ENCODE assay signal across 11 cellular contexts in the genomic region with DNA sequence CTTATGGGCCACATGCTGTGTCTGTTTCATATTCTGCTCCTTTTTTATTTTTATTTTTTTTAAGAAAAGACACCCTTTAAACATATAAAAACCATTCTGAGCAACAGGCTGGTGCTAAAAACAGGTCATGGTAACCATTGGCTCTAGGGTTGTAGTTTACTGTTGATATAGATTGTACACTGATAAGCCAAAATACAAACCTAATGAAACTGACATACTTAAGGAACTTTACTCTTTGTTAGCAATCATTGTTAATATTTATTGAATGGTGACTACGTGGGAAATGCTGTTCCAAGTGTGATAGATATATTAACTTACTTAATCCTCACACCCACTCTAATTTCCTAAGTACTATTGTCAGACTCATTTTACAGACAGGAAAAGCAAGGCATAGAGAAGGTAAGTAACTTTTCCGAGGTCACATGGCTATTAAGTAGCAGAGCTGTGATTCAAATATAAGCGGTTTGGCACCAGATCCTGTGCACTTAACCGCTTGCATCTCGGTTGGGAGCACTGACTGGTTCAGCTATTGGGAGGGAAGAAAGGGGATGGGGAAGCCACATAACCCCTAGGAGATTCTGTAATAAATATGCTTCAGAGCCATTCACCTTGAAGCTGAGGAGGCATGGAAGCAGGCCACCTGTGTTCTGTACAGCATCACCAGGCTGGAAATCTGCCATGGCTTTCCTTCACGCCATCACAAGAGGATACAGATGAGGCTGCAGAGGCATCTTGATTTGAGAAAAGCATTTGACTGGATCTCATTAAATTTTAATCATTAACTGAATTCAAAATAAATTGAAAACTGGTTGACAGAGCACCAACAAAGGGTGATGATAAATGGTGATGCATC. TPM values are rescaled to one million over a fixed set of nuclear protein-coding genes. Genes with fewer than 3 reads are reported as not detected.
DNase-seq lines count a peak whose midpoint lies in the region; ATAC-seq, FAIRE-seq and TF ChIP-seq lines count a peak whose summit lies in the region.
"Had no signal": no experiment of that assay in that cellular context is flagged by ENCODE, and none has a peak within 500 bp of the region (broad histone marks: within the 10 kb centered on the region; RNA-seq: fewer than 3 reads in every experiment).

No MANE protein-coding gene starts in this region.

- H3K79me2 ChIP-seq in astrocyte (ENCODE audit: insufficient read depth, low read length): peaks cover 42% of the 10 kb centered on the region

- no peak for TF ChIP-seq POLR2A in spleen (IDR thresholded peaks at IDR 0.05)

- no peaks in the 10 kb centered on the region for H3K9me3 Mint-ChIP-seq in astrocyte (ENCODE audit: unreplicated experiment)

- H3K4me3 Mint-ChIP-seq in astrocyte (ENCODE audit: unreplicated experiment): peak overlapping the region; percentile 13

- ATAC-seq in HG02870 (IDR thresholded peaks at IDR 0.05; ENCODE audit: unreplicated experiment): no peak

- H3K4me1 ChIP-seq in astrocyte (ENCODE audit: insufficient read depth, low read length): peaks cover 33% of the 10 kb centered on the region
- peaks cover 15 to 70% (median 43%) of the 10 kb centered on the region in 6 donors for H3K4me1 ChIP-seq in spleen

- no peak overlapping the region for H2AFZ ChIP-seq in astrocyte (ENCODE audit: low read depth, low read length)

- DNase-seq in DMS79 (lab: John Stamatoyannopoulos, UW): peak; percentile 84
- DNase-seq in astrocyte (ENCODE audit: low read depth): no peak
- peak; percentile 47 for DNase-seq in kidney tubule cell (ENCODE audit: low spot score)
- no peak for DNase-seq in spleen
- DNase-seq in NCI-H1105 (lab: John Stamatoyannopoulos, UW): no peak
- DNase-seq in epidermal melanocyte (ENCODE audit: insufficient read length, low spot score): no peak
- DNase-seq in activated CD8-positive, alpha-beta memory T cell treated with anti-CD3 and anti-CD28 coated beads for 24 hours: no peak
- DNase-seq: aorta; NCI-H510A treated with DMSO at 0.1 percent for 48 hours; stimulated activated CD4-positive, alpha-beta T cell treated with anti-CD3 and anti-CD28 coated beads, Interleukin-15, amount 100 ng/mL, for 24 hours had no signal

- no peak overlapping the region for H3K9ac ChIP-seq in astrocyte (ENCODE audit: low read length)

- H3K36me3 ChIP-seq in astrocyte (ENCODE audit: insufficient read depth, low read length): no peaks in the 10 kb centered on the region
- peaks cover 0 to 11% (median 0%) of the 10 kb centered on the region in 6 donors for H3K36me3 ChIP-seq in spleen

- peaks cover 10% of the 10 kb centered on the region for H3K36me3 Mint-ChIP-seq in astrocyte (ENCODE audit: low read depth, unreplicated experiment)

- H3K9me3 ChIP-seq in astrocyte (ENCODE audit: insufficient read depth, low read depth, low read length): no peaks in the 10 kb centered on the region
- H3K9me3 ChIP-seq in spleen: no peaks in the 10 kb centered on the region

- no peak overlapping the region for H3K27ac Mint-ChIP-seq in astrocyte (ENCODE audit: unreplicated experiment)

- TF ChIP-seq CTCF in astrocyte (IDR thresholded peaks at IDR 0.05; ENCODE audit: insufficient read depth, low read depth, low read length): no peak
- TF ChIP-seq CTCF in spleen (IDR thresholded peaks at IDR 0.05 in 8 of 11, conservative IDR thresholded peaks at IDR 0.05 in 3 of 11): no peak

- no peak for FAIRE-seq in astrocyte (lab: Jason Lieb, UNC)

- WGBS in spleen, 5 donors: 81 to 86% (median 83%) methylated on average over 6 of the region's 6 CpGs

- no peak overlapping the region for H3K4me2 ChIP-seq in astrocyte (ENCODE audit: low read length)

- no peaks in the 10 kb centered on the region for H4K20me1 ChIP-seq in astrocyte (ENCODE audit: insufficient read depth, low read length)

- intact Hi-C loops in spleen (cut with DNase I; ENCODE audit: low total_unique reads): loop anchor here (5.0 kb wide), 1 partner anchor 114 kb away; no protein-coding TSS in a partner anchor

- H3K27ac ChIP-seq in astrocyte (ENCODE audit: low read depth, low read length): no peak overlapping the region
- peak overlapping the region in 6 of 8 donors; percentile 84 to 90 (median 89) for H3K27ac ChIP-seq in spleen

- H3K27me3 ChIP-seq in astrocyte (ENCODE audit: insufficient read depth, low read length): no peaks in the 10 kb centered on the region
- H3K27me3 ChIP-seq in spleen (replicated peaks in 1 of 7): no peaks in the 10 kb centered on the region

- peaks cover 34% of the 10 kb centered on the region for H3K4me1 Mint-ChIP-seq in astrocyte (ENCODE audit: low read depth, unreplicated experiment)

- H3K27me3 Mint-ChIP-seq in astrocyte (ENCODE audit: low read depth, unreplicated experiment): no peaks in the 10 kb centered on the region

- no peak overlapping the region for H3K4me3 ChIP-seq in astrocyte (ENCODE audit: insufficient read depth, low read depth, low read length)
- no peak overlapping the region for H3K4me3 ChIP-seq in spleen

RNA-seq across cellular contexts. Expression of a gene that starts 4.9 kb away (rescaled TPM):
- total RNA-seq in astrocyte (17.8 and 19.0 TPM in 2 replicates), spleen (10 to 100 TPM in 6 of 7 donors, 1 to 10 TPM in 1; 9.4 to 26.0 (median 15.2) TPM)
- 10 to 100 TPM; 18.5 to 30.1 (median 25.6) TPM for polyA plus RNA-seq in spleen

Comparison
In these comparisons a context has a peak if more than half of its experiments do, and no peak if none do; other contexts are left out.
1. DNase-seq: peak in DMS79 (single experiment) and kidney tubule cell (single experiment); none in astrocyte (single experiment), spleen (single experiment), NCI-H1105 (single experiment), epidermal melanocyte (single experiment) and activated CD8-positive, alpha-beta memory T cell treated with anti-CD3 and anti-CD28 coated beads for 24 hours (single experiment).